1 cellular context compared by ENCODE assay signal in the genomic region with DNA sequence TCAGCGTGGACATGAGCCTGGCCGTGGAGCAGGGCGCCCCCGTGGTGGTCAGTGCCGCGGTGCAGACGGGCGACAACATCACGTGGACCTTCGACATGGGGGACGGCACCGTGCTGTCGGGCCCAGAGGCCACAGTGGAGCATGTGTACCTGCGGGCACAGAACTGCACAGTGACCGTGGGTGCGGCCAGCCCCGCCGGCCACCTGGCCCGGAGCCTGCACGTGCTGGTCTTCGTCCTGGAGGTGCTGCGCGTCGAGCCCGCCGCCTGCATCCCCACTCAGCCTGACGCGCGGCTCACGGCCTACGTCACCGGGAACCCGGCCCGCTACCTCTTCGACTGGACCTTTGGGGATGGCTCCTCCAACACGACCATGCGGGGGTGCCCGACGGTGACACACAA. TPM values are rescaled to one million over a fixed set of nuclear protein-coding genes. Genes with fewer than 3 reads are reported as not detected.
"Had no signal": no experiment of that assay in that cellular context is flagged by ENCODE, and none has a peak within 500 bp of the region (broad histone marks: within the 10 kb centered on the region; RNA-seq: fewer than 3 reads in every experiment).

No MANE protein-coding gene starts in this region.

RNA-seq across cellular contexts. Expression of gene NPIPA7, which starts 14.8 kb away (rescaled TPM):
- total RNA-seq: smooth muscle cell had no signal
